In the genomic region with DNA sequence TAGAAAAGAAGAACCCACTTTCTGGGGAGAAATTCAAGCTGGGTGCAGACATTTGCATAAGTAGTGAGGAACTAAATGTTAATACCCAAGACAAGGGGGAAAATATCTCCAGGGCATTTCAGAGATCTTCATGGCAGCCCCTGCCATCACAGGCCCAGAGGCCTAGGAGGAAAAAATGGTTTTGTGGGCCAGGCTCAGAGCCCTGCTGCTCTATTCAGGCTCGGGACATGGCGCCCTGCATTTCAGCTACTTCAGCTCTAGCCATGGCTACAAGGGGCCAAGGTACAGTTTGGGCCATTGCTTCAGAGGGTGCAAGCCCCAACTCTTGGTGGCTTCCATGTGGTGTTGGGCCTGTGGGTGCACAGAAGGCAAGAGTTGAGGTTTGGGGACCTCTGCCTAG, we compare ENCODE assay signal across 5 cellular contexts.
TF ChIP-seq lines count a peak whose summit lies in the region.

No MANE protein-coding gene starts in this region.

TF ChIP-seq in A549, 52 proteins besides CTCF, POLR2A, EP300 and RAD21:
- peak; percentile 97 for TF ChIP-seq ZFP36 (IDR thresholded peaks at IDR 0.05; ENCODE audit: borderline replicate concordance, partially characterized antibody)
TF ChIP-seq in A549: peak in this region for 1; not testable (repeated sequence) for 51.

TF ChIP-seq in HCT116, 20 proteins besides CTCF, POLR2A, EP300 and RAD21:
- TF ChIP-seq CBX3 (IDR thresholded peaks at IDR 0.05; ENCODE audit: low read depth), result 0 out of 2 replicates have a peak, but pooled peaks have one; percentile 24

TF ChIP-seq in HEK293, 187 proteins besides CTCF, POLR2A, EP300 and RAD21:
- TF ChIP-seq ZNF585B (tag by site-specific recombination; IDR thresholded peaks at IDR 0.05) (peak; percentile 98), SETDB1 (IDR thresholded peaks at IDR 0.05; ENCODE audit: insufficient read length, low read length) (peak; percentile 80)

TF ChIP-seq in K562, 482 proteins besides CTCF, POLR2A, EP300 and RAD21:
- TF ChIP-seq CEBPZ (IDR thresholded peaks at IDR 0.05; ENCODE audit: borderline replicate concordance, low read depth, low read length) (peak; percentile 73; the same call in 1 of the 2 replicates), ZFP36 (IDR thresholded peaks at IDR 0.05; ENCODE audit: low read depth, low read length, partially characterized antibody) (peak; percentile 89), CBX1 (IDR thresholded peaks at IDR 0.05; ENCODE audit: low read depth) (0 out of 2 replicates have a peak, but pooled peaks have one; percentile 24), TRIM28 (IDR thresholded peaks at IDR 0.05) (peak; percentile 49; the same call in 1 of the 2 replicates)
- TF ChIP-seq, protein P1, sequence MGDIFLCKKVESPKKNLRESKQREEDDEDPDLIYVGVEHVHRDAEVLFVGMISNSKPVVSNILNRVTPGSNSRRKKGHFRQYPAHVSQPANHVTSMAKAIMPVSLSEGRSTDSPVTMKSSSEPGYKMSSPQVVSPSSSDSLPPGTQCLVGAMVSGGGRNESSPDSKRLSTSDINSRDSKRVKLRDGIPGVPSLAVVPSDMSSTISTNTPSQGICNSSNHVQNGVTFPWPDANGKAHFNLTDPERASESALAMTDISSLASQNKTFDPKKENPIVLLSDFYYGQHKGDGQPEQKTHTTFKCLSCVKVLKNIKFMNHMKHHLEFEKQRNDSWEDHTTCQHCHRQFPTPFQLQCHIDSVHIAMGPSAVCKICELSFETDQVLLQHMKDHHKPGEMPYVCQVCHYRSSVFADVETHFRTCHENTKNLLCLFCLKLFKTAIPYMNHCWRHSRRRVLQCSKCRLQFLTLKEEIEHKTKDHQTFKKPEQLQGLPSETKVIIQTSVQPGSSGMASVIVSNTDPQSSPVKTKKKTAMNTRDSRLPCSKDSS (IDR thresholded peaks at IDR 0.05; ENCODE audit: low read depth, partially characterized antibody), result peak; percentile 46

TF ChIP-seq in HepG2, 621 proteins besides CTCF, POLR2A, EP300 and RAD21:
- TF ChIP-seq ZFP36 (IDR thresholded peaks at IDR 0.05; ENCODE audit: borderline replicate concordance, low read depth, low read length, partially characterized antibody) (peak; percentile 52), ZNF280B (CRISPR knock-in tag; IDR thresholded peaks at IDR 0.05; ENCODE audit: borderline replicate concordance) (0 out of 2 replicates have a peak, but pooled peaks have one; percentile 39)
